ENCODE assay signal across 14 cellular contexts in the genomic region with DNA sequence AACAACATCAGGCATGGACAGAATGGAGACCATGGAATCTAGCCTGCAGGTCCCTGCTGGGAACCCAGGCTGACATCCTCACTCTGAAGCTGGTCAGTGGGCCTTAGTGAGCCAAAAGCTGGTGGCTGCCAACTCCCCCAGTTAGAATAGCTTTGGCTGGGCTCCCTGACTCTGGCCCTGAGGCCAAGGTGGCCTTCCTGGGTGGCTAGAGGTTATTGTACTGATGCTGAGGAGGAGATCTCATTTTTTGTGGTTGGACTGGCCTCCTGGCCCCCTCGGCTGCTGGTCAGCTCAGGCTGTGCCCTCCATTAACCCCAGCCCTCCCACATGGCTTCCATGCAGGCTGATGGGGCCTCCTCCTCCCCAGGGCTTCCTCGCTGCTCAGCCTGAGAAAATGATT.
DNase-seq lines count a peak whose midpoint lies in the region; ATAC-seq and TF ChIP-seq lines count a peak whose summit lies in the region.
"Had no signal": no experiment of that assay in that cellular context is flagged by ENCODE, and none has a peak within 500 bp of the region (broad histone marks: within the 10 kb centered on the region; RNA-seq: fewer than 3 reads in every experiment).

No MANE protein-coding gene starts in this region.

- peaks cover 3% of the 10 kb centered on the region for H3K4me1 Mint-ChIP-seq in memory B cell
- peaks cover 26% of the 10 kb centered on the region for H3K4me1 Mint-ChIP-seq in Caco-2 (ENCODE audit: low read depth, unreplicated experiment)

- TF ChIP-seq CTCF in ascending aorta (IDR thresholded peaks at IDR 0.05) = no peak
- no peak for TF ChIP-seq CTCF in Caco-2 (IDR thresholded peaks at IDR 0.05; ENCODE audit: insufficient read depth in 1 of 2, low read depth in 1 of 2, low read length in 1 of 2, severe bottlenecking in 1 of 2, unreplicated experiment in 1 of 2)

- CTCF ChIA-PET in Caco-2 (lab: Charles Lee) = interaction anchor here (1.5 kb wide), 1 partner anchor 12 kb away, joined by 3 read pairs; no protein-coding TSS in a partner anchor

- no peak overlapping the region for H3K4me3 Mint-ChIP-seq in memory B cell
- no peak overlapping the region for H3K4me3 Mint-ChIP-seq in Caco-2 (ENCODE audit: unreplicated experiment)
- H3K4me3 Mint-ChIP-seq: CD8-positive, alpha-beta memory T cell had no signal

- peak; percentile 31 for ATAC-seq in left ventricle myocardium superior
- no peak for ATAC-seq in right cardiac atrium
- no peak for ATAC-seq in memory B cell (ENCODE audit: low read depth)

- intact Hi-C loops in left ventricle myocardium superior (cut with micrococcal nuclease) (no loop called here), right cardiac atrium (cut with DNase I) (loop anchor here in 1 of 4 donors (5.0 to 10.0 kb wide), 2 partner anchors 622 to 864 kb away; a partner anchor contains a TSS), ascending aorta (cut with DNase I) (loop anchor here (2.0 to 5.0 kb wide), 3 partner anchors 62 to 900 kb away; no protein-coding TSS in a partner anchor), Caco-2 (cut with micrococcal nuclease; ENCODE audit: unreplicated experiment) (no loop called here)

- no peaks in the 10 kb centered on the region for H3K36me3 Mint-ChIP-seq in memory B cell
- no peaks in the 10 kb centered on the region for H3K36me3 Mint-ChIP-seq in Caco-2 (ENCODE audit: insufficient read depth, unreplicated experiment)
- H3K36me3 Mint-ChIP-seq: CD8-positive, alpha-beta memory T cell had no signal

- H3K27ac ChIP-seq in right cardiac atrium (ENCODE audit: low read length) (no peak overlapping the region), ascending aorta (peak overlapping the region; percentile 6 to 67)

- H3K27me3 ChIP-seq in right cardiac atrium (ENCODE audit: control insufficient read depth, insufficient read depth) (no peaks in the 10 kb centered on the region), ascending aorta (no peaks in the 10 kb centered on the region), Caco-2 (replicated peaks; ENCODE audit: control insufficient read depth, insufficient read depth, low read length) (no peaks in the 10 kb centered on the region)

- DNase-seq in left ventricle myocardium superior = no peak
- no peak for DNase-seq in right cardiac atrium
- no peak for DNase-seq in ascending aorta (ENCODE audit: low spot score in 2 of 2)
- DNase-seq in memory B cell (ENCODE audit: low spot score in 2 of 2) = no peak
- DNase-seq in SKM-1 (lab: John Stamatoyannopoulos, UW; ENCODE audit: unreplicated experiment) = no peak
- DNase-seq in Caco-2 = no peak
- no peak for DNase-seq in SHP77 treated with DMSO at 0.1 percent for 48 hours (lab: John Stamatoyannopoulos, UW)
- DNase-seq: CD8-positive, alpha-beta memory T cell; DMS79; KG1; NCI-H1105 treated with DMSO at 0.1 percent for 48 hours; NCI-H1694 treated with DMSO at 0.1 percent for 48 hours; NK-92 treated with Interleukin-12 subunit alpha and Interleukin-12 subunit beta, amount 100 ng/mL, for 24 hours; SIG-M5 had no signal

- BruUV-seq in Caco-2 (replicated peaks; lab: Mats Ljungman, UMichigan) = no TSS peak

- H3K9me3 Mint-ChIP-seq in memory B cell = no peaks in the 10 kb centered on the region
- H3K9me3 Mint-ChIP-seq in Caco-2 (ENCODE audit: unreplicated experiment) = no peaks in the 10 kb centered on the region
- H3K9me3 Mint-ChIP-seq: CD8-positive, alpha-beta memory T cell had no signal

- H3K4me3 ChIP-seq in right cardiac atrium (ENCODE audit: low read length) (no peak overlapping the region), ascending aorta (no peak overlapping the region), Caco-2 (ENCODE audit: low read depth, low read length) (no peak overlapping the region)

- H3K9me3 ChIP-seq in right cardiac atrium (ENCODE audit: control insufficient read depth, low read length) (no peaks in the 10 kb centered on the region), ascending aorta (no peaks in the 10 kb centered on the region), Caco-2 (no peaks in the 10 kb centered on the region)

- peak overlapping the region; percentile 62 for H3K27ac Mint-ChIP-seq in memory B cell
- no peak overlapping the region for H3K27ac Mint-ChIP-seq in Caco-2 (ENCODE audit: unreplicated experiment)
- H3K27ac Mint-ChIP-seq: CD8-positive, alpha-beta memory T cell had no signal

- peaks cover 12% of the 10 kb centered on the region for H3K4me1 ChIP-seq in right cardiac atrium (ENCODE audit: control insufficient read depth, insufficient read depth, low read length)
- H3K4me1 ChIP-seq in ascending aorta = peaks cover 0 to 3% of the 10 kb centered on the region in 2 donors
- peaks cover 12% of the 10 kb centered on the region for H3K4me1 ChIP-seq in Caco-2

- H3K36me3 ChIP-seq in ascending aorta (peaks cover 0 to 5% of the 10 kb centered on the region in 2 donors), Caco-2 (ENCODE audit: control insufficient read depth, insufficient read depth, low read length) (no peaks in the 10 kb centered on the region)

- peaks cover 5% of the 10 kb centered on the region for H3K27me3 Mint-ChIP-seq in memory B cell
- no peaks in the 10 kb centered on the region for H3K27me3 Mint-ChIP-seq in Caco-2 (ENCODE audit: insufficient read depth, unreplicated experiment)
- H3K27me3 Mint-ChIP-seq: CD8-positive, alpha-beta memory T cell had no signal

- POLR2A ChIA-PET in Caco-2 (lab: Charles Lee) = no interaction called here

- WGBS in right cardiac atrium = 50% methylated on average over 2 of the region's 2 CpGs
